ENCODE assay signal across 20 cellular contexts in genomic region chr7:143514995-143515735, GRCh38. TPM values are rescaled to one million over a fixed set of nuclear protein-coding genes. Genes with fewer than 3 reads are reported as not detected.
DNase-seq lines count a peak whose midpoint lies in the region; ATAC-seq, FAIRE-seq and TF ChIP-seq lines count a peak whose summit lies in the region.
"Had no signal": no experiment of that assay in that cellular context is flagged by ENCODE, and none has a peak within 500 bp of the region (broad histone marks: within the 10 kb centered on the region; RNA-seq: fewer than 3 reads in every experiment).

No MANE protein-coding gene starts in this region.

- no peaks in the 10 kb centered on the region for H3K36me3 ChIP-seq in vagina

- WGBS in right cardiac atrium: 69% methylated on average over 3 of the region's 3 CpGs

- intact Hi-C loops in right cardiac atrium (cut with DNase I): no loop called here
- intact Hi-C loops in Right ventricle myocardium inferior (cut with DNase I): no loop called here
- intact Hi-C loops in vagina (cut with DNase I): no loop called here

- H3K4me3 ChIP-seq in right cardiac atrium (ENCODE audit: low read length): no peak overlapping the region
- no peak overlapping the region for H3K4me3 ChIP-seq in vagina

- no peaks in the 10 kb centered on the region for H3K4me1 ChIP-seq in right cardiac atrium (ENCODE audit: control insufficient read depth, insufficient read depth, low read length)
- H3K4me1 ChIP-seq in vagina: peaks cover 25% of the 10 kb centered on the region

- H3K27ac ChIP-seq in right cardiac atrium (ENCODE audit: low read length) (no peak overlapping the region), vagina (no peak overlapping the region)
- H3K27ac ChIP-seq: C4-2B, RWPE1 had no signal

- no peaks in the 10 kb centered on the region for H3K27me3 ChIP-seq in right cardiac atrium (ENCODE audit: control insufficient read depth, insufficient read depth)
- no peaks in the 10 kb centered on the region for H3K27me3 ChIP-seq in vagina

- no peak for TF ChIP-seq CTCF in vagina (IDR thresholded peaks at IDR 0.05)

- ATAC-seq in right cardiac atrium (no peak), Right ventricle myocardium inferior (no peak)
- ATAC-seq: PC-3 had no signal

- FAIRE-seq in endometrium (lab: Jason Lieb, UNC) (peak; percentile 76), frontal cortex (lab: Jason Lieb, UNC) (no peak)

- DNase-seq in right cardiac atrium (peak in 2 of 3 donors; percentile 15 to 49), Right ventricle myocardium inferior (ENCODE audit: missing footprints) (no peak), occipital lobe (lab: John Stamatoyannopoulos, UW) (peak; percentile 26), vagina (ENCODE audit: extremely low spot score in 2 of 2) (no peak), frontal cortex (ENCODE audit: low spot score in 2 of 2) (no peak), retina (no peak)
- no peak for DNase-seq in effector CD8-positive, alpha-beta T cell (lab: John Stamatoyannopoulos, UW)
- DNase-seq: DMS 273 treated with DMSO at 0.1 percent for 48 hours, GOT3, KBM-7, NCI-H1436, NCI-H2081, NCI-H510A, NCI-H774, PC-3 had no signal

- no peak for TF ChIP-seq POLR2A in vagina (IDR thresholded peaks at IDR 0.05)

- H3K9me3 ChIP-seq in right cardiac atrium (ENCODE audit: control insufficient read depth, low read length): no peaks in the 10 kb centered on the region
- no peaks in the 10 kb centered on the region for H3K9me3 ChIP-seq in vagina

RNA-seq across cellular contexts. Expression of gene TAS2R41, which starts 37.5 kb away (rescaled TPM):
- not detected for total RNA-seq in right cardiac atrium
- not detected for polyA plus RNA-seq in right cardiac atrium
- total RNA-seq in Right ventricle myocardium inferior: not detected
- total RNA-seq in occipital lobe: not detected
- total RNA-seq in vagina: not detected
- total RNA-seq in frontal cortex: not detected
- total RNA-seq: A172, Daoy, PC-3 had no signal

RNA-seq across cellular contexts. Expression of gene CTAGE15, which starts 56.4 kb away (rescaled TPM):
- total RNA-seq in right cardiac atrium: under 1 TPM in 1 of 4 donors, not detected in 3; 0.19 TPM
- polyA plus RNA-seq in right cardiac atrium: 0.02 TPM
- not detected for total RNA-seq in Right ventricle myocardium inferior
- 0.47 TPM for total RNA-seq in occipital lobe
- total RNA-seq in vagina: not detected
- total RNA-seq in frontal cortex: under 0.01 TPM
- total RNA-seq: A172, Daoy had no signal

Comparison
In these comparisons a context has a peak if more than half of its experiments do, and no peak if none do; other contexts are left out.
1. DNase-seq: peak in right cardiac atrium (2 of 3) and occipital lobe (single experiment); none in Right ventricle myocardium inferior (single experiment), effector CD8-positive, alpha-beta T cell (single experiment), vagina (0 of 2), frontal cortex (0 of 2) and retina (single experiment).